Comparison of ENCODE assay signal across 7 cellular contexts in genomic region chr22:39300198-39300830, GRCh38. TPM values are rescaled to one million over a fixed set of nuclear protein-coding genes. Genes with fewer than 3 reads are reported as not detected.
DNase-seq lines count a peak whose midpoint lies in the region; ATAC-seq, FAIRE-seq and TF ChIP-seq lines count a peak whose summit lies in the region.

No MANE protein-coding gene starts in this region.

- 0 out of 3 replicates have a peak overlapping the region, but pooled peaks have one; percentile 4 for H3K27ac ChIP-seq in K562 (ENCODE audit: extremely low read depth, low read depth, low read length)
- peak overlapping the region; percentile 3 to 75 (median 36) for H3K27ac ChIP-seq in tibial nerve
- no peak overlapping the region for H3K27ac ChIP-seq in CD4-positive, alpha-beta memory T cell (ENCODE audit: low read depth, low read length)

- no peak for TF ChIP-seq RAD21 in K562 (CRISPR knock-in tag; conservative IDR thresholded peaks at IDR 0.05 in 1 of 2, IDR thresholded peaks at IDR 0.05 in 1 of 2)

- CTCF ChIA-PET in K562 (lab: Yijun Ruan, JAX; ENCODE audit: low intra/inter-chr PET ratio), result no interaction called here
- CTCF ChIA-PET in CD4-positive, alpha-beta memory T cell (lab: Charles Lee; ENCODE audit: partially characterized antibody), result interaction anchor here (1.1 to 1.7 kb wide), 4 partner anchors 17 to 132 kb away, joined by 3 to 6 read pairs (median 4); no protein-coding TSS in a partner anchor

- in situ Hi-C loops in K562 (cut with MboI), result no loop called here

- peaks cover 15 to 20% of the 10 kb centered on the region in 2 donors for H3K27me3 Mint-ChIP-seq in CD4-positive, alpha-beta memory T cell

- WGBS in K562 (ENCODE audit: insufficient coverage, low coverage, missing lambda C conversion rate), result 6% methylated on average over 15 of the region's 19 CpGs
- 12 to 14% methylated on average over 17 to 19 of the region's 19 CpGs for WGBS in tibial nerve, 2 donors

- POLR2A ChIA-PET in K562 (lab: Yijun Ruan, JAX), result interaction anchor here (0.8 to 5.1 kb wide), 5 partner anchors 10 to 134 kb away, joined by 3 to 59 read pairs (median 3); partner anchors contain the start of gene RPL3
- POLR2A ChIA-PET in CD4-positive, alpha-beta memory T cell (lab: Charles Lee; ENCODE audit: partially characterized antibody), result interaction anchor here (0.9 kb wide), 1 partner anchor 130 kb away, joined by 3 read pairs; no protein-coding TSS in a partner anchor

- H3K9me1 ChIP-seq in K562 (ENCODE audit: control insufficient read depth, insufficient read depth, low read length), result no peaks in the 10 kb centered on the region

- H3K36me3 ChIP-seq in K562 (ENCODE audit: control insufficient read depth, insufficient read depth, low read length), result no peaks in the 10 kb centered on the region
- no peaks in the 10 kb centered on the region for H3K36me3 ChIP-seq in tibial nerve
- no peaks in the 10 kb centered on the region for H3K36me3 ChIP-seq in CD4-positive, alpha-beta memory T cell (ENCODE audit: insufficient read depth, low read length)

- no peaks in the 10 kb centered on the region for H3K9me3 ChIP-seq in K562 (replicated peaks; ENCODE audit: control insufficient read depth, insufficient read depth, low read depth, low read length)
- no peaks in the 10 kb centered on the region for H3K9me3 ChIP-seq in tibial nerve
- H3K9me3 ChIP-seq in CD4-positive, alpha-beta memory T cell (ENCODE audit: control insufficient read depth in 1 of 2, low read length in 2 of 2), result no peaks in the 10 kb centered on the region

- FAIRE-seq in K562 (lab: Jason Lieb, UNC), result no peak

- no peaks in the 10 kb centered on the region for H3K79me2 ChIP-seq in K562 (ENCODE audit: control insufficient read depth, insufficient read depth, low read length)

- no peak overlapping the region for H3K4me3 ChIP-seq in K562
- peak overlapping the region in 1 of 4 donors; percentile 12 for H3K4me3 ChIP-seq in tibial nerve
- no peak overlapping the region for H3K4me3 ChIP-seq in CD4-positive, alpha-beta memory T cell (ENCODE audit: low read length in 2 of 2)

- H3K4me1 ChIP-seq in K562 (replicated peaks in 1 of 2; ENCODE audit: control insufficient read depth in 2 of 2, insufficient read depth in 2 of 2, low read length in 2 of 2) (peaks cover 8 to 32% of the 10 kb centered on the region in 2 experiments; a peak in 4 of 5 replicates), tibial nerve (peaks cover 0 to 56% (median 35%) of the 10 kb centered on the region in 4 donors)
- peaks cover 6% of the 10 kb centered on the region for H3K4me1 ChIP-seq in CD4-positive, alpha-beta memory T cell (ENCODE audit: insufficient read depth, low read length)

- intact Hi-C loops in K562 (cut with micrococcal nuclease), result loop anchor here (10.0 kb wide), 1 partner anchor 56 kb away; the partner anchor contains the start of gene PDGFB
- intact Hi-C loops in CD4-positive, alpha-beta memory T cell (cut with micrococcal nuclease), result no loop called here

- no peaks in the 10 kb centered on the region for H3K9me3 Mint-ChIP-seq in CD4-positive, alpha-beta memory T cell

- H3K36me3 Mint-ChIP-seq in CD4-positive, alpha-beta memory T cell, result no peaks in the 10 kb centered on the region

- peak; percentile 73 for ATAC-seq in K562
- no peak for ATAC-seq in HG03097 (IDR thresholded peaks at IDR 0.05; ENCODE audit: low FRiP score, unreplicated experiment)

- no peaks in the 10 kb centered on the region for H4K20me1 ChIP-seq in K562 (replicated peaks; ENCODE audit: control insufficient read depth, insufficient read depth, low read length)

- no peaks in the 10 kb centered on the region for H3K27me3 ChIP-seq in K562 (ENCODE audit: control insufficient read depth in 2 of 2, insufficient read depth in 2 of 2, low read length in 2 of 2)
- no peaks in the 10 kb centered on the region for H3K27me3 ChIP-seq in tibial nerve
- H3K27me3 ChIP-seq in CD4-positive, alpha-beta memory T cell (ENCODE audit: insufficient read depth, low read length), result no peaks in the 10 kb centered on the region

- no peak for TF ChIP-seq POLR2A in K562 (conservative IDR thresholded peaks at IDR 0.05)
- TF ChIP-seq POLR2A in tibial nerve (IDR thresholded peaks at IDR 0.05), result no peak

- DNase-seq in Kasumi-1 (lab: John Stamatoyannopoulos, UW) (peak; percentile 58 to 68), K562 (ENCODE audit: extremely low read depth in 1 of 4, low spot score in 3 of 4) (no peak), medulla oblongata (ENCODE audit: extremely low spot score) (peak; percentile 87), tibial nerve (ENCODE audit: low spot score in 2 of 2) (peak in 1 of 2 donors; percentile 57), NCI-H748 (lab: John Stamatoyannopoulos, UW; ENCODE audit: unreplicated experiment) (no peak)
- no peak for DNase-seq in CD4-positive, alpha-beta memory T cell

- no peak overlapping the region for H3K4me3 Mint-ChIP-seq in CD4-positive, alpha-beta memory T cell

- no peak overlapping the region for H3K27ac Mint-ChIP-seq in CD4-positive, alpha-beta memory T cell

- no TSS peak for BruUV-seq in K562 (replicated peaks; lab: Mats Ljungman, UMichigan)

- peaks cover 2 to 12% (median 7%) of the 10 kb centered on the region in 4 donors for H3K4me1 Mint-ChIP-seq in CD4-positive, alpha-beta memory T cell

- TF ChIP-seq CTCF in K562 (IDR thresholded peaks at IDR 0.05 in 2 of 3, conservative IDR thresholded peaks at IDR 0.05 in 1 of 3; ENCODE audit: insufficient read depth in 2 of 3, low read depth in 1 of 3, low read length in 3 of 3), result no peak; a peak in 1 of 6 replicates
- peak in 2 of 5 experiments; percentile 10 to 25 for TF ChIP-seq CTCF in tibial nerve (IDR thresholded peaks at IDR 0.05)

- H3K4me2 ChIP-seq in K562 (ENCODE audit: insufficient read depth, low read length), result peak overlapping the region; percentile 23; the same call in 1 of the 2 replicates

- TF ChIP-seq EP300 in K562 (IDR thresholded peaks at IDR 0.05; ENCODE audit: low read length), result no peak
- peak; percentile 37 to 54 for TF ChIP-seq EP300 in tibial nerve (IDR thresholded peaks at IDR 0.05)

- H3K9ac ChIP-seq in K562 (ENCODE audit: insufficient read depth in 1 of 2, low read depth in 2 of 2, low read length in 2 of 2), result peak overlapping the region; percentile 10 to 22

- peak overlapping the region; percentile 90 for H2AFZ ChIP-seq in K562 (ENCODE audit: low read depth, low read length)

RNA-seq across cellular contexts. Expression of gene RPL3, which starts 19.1 kb away (rescaled TPM):
- total RNA-seq in K562 (2011; cell fraction: chromatin; rRNA removed; ENCODE audit: low replicate concordance), result 772 and 1,506 TPM in 2 replicates
- 1,570 and 1,591 TPM in 2 replicates for total RNA-seq in K562 (2011; cell fraction: nucleolus; rRNA removed)
- total RNA-seq in K562 (2011; cell fraction: nucleoplasm; rRNA removed), result 1,390 and 1,690 TPM in 2 replicates
- total RNA-seq in K562 (2014; rRNA removed), result 2,245 and 2,417 TPM in 2 replicates
- 1,384 and 1,624 TPM in 2 replicates for total RNA-seq in K562 (2014; rRNA removed; fragmentation: Illumina TruSeq; extraction: Trizol)
- 1,989 and 2,037 TPM in 2 replicates for total RNA-seq in K562 (2015; rRNA removed; fragmentation: Illumina TruSeq; extraction: Trizol)
- total RNA-seq in K562 (2021), result 1,960 and 1,995 TPM in 2 replicates
- polyA plus RNA-seq in K562 (2011; rRNA removed), result 3,220 and 3,989 TPM in 2 replicates
- 4,199 and 5,450 TPM in 2 replicates for polyA plus RNA-seq in K562 (2011; cell fraction: cytosol; rRNA removed)
- polyA plus RNA-seq in K562 (2011; cell fraction: nucleus; rRNA removed), result 2,091 and 2,598 TPM in 2 replicates
- 3,035 and 4,256 TPM in 2 replicates for polyA plus RNA-seq in K562 (2012)
- polyA plus RNA-seq in K562 (2014; fragmentation: Illumina TruSeq; extraction: Trizol), result 2,565 and 2,747 TPM in 2 replicates
- 1,000 to 10,000 TPM; 3,338 to 4,066 TPM for polyA plus RNA-seq in K562 (2014; fragmentation: Nextera tagmentation; extraction: Ambion mirVana)
- polyA plus RNA-seq in K562 (2014; rRNA removed), result 2,749 and 3,057 TPM in 2 replicates
- 1,664 and 1,688 TPM in 2 replicates for polyA minus RNA-seq in K562 (2011; rRNA and poly(A)+ RNA removed)
- 1,079 and 1,282 TPM in 2 replicates for polyA minus RNA-seq in K562 (2011; cell fraction: cytosol; rRNA and poly(A)+ RNA removed)
- polyA minus RNA-seq in K562 (2011; cell fraction: nucleus; rRNA and poly(A)+ RNA removed), result 554 and 1,072 TPM in 2 replicates
- total RNA-seq in tibial nerve, result 1,000 to 10,000 TPM; 1,869 to 2,331 (median 1,970) TPM
- total RNA-seq in CD4-positive, alpha-beta memory T cell, result 1,000 to 10,000 TPM; 3,492 to 3,635 TPM
- 1,000 to 10,000 TPM; 3,292 to 4,075 TPM for polyA plus RNA-seq in CD4-positive, alpha-beta memory T cell

RNA-seq across cellular contexts. Expression of gene SYNGR1, which starts 49.5 kb away (rescaled TPM):
- 9.8 and 30.7 TPM in 2 replicates for total RNA-seq in K562 (2011; cell fraction: chromatin; rRNA removed; ENCODE audit: low replicate concordance)
- total RNA-seq in K562 (2011; cell fraction: nucleolus; rRNA removed), result 20.4 and 25.8 TPM in 2 replicates
- 17.7 and 21.5 TPM in 2 replicates for total RNA-seq in K562 (2011; cell fraction: nucleoplasm; rRNA removed)
- total RNA-seq in K562 (2014; rRNA removed) (3.6 and 6.9 TPM in 2 replicates), K562 (2014; rRNA removed; fragmentation: Illumina TruSeq; extraction: Trizol) (1.4 and 2.1 TPM in 2 replicates), K562 (2015; rRNA removed; fragmentation: Illumina TruSeq; extraction: Trizol) (3.2 and 3.3 TPM in 2 replicates), K562 (2021) (12.5 and 13.6 TPM in 2 replicates), tibial nerve (10 to 100 TPM; 21.1 to 32.8 (median 25.5) TPM)
- polyA plus RNA-seq in K562 (2011; rRNA removed) (10.6 and 16.2 TPM in 2 replicates), K562 (2014; fragmentation: Illumina TruSeq; extraction: Trizol) (5.5 and 10.0 TPM in 2 replicates), K562 (2014; fragmentation: Nextera tagmentation; extraction: Ambion mirVana) (1 to 10 TPM; 1.8 to 2.3 TPM), K562 (2014; rRNA removed) (13.7 and 15.9 TPM in 2 replicates)
- polyA plus RNA-seq in K562 (2011; cell fraction: cytosol; rRNA removed), result 20.6 and 62.9 TPM in 2 replicates
- polyA plus RNA-seq in K562 (2011; cell fraction: nucleus; rRNA removed), result 38.1 and 50.4 TPM in 2 replicates
- 11.2 and 11.6 TPM in 2 replicates for polyA plus RNA-seq in K562 (2012)
- 3.3 and 3.6 TPM in 2 replicates for polyA minus RNA-seq in K562 (2011; rRNA and poly(A)+ RNA removed)
- polyA minus RNA-seq in K562 (2011; cell fraction: cytosol; rRNA and poly(A)+ RNA removed), result 10.2 and 12.4 TPM in 2 replicates
- polyA minus RNA-seq in K562 (2011; cell fraction: nucleus; rRNA and poly(A)+ RNA removed), result 10.4 and 13.6 TPM in 2 replicates
- total RNA-seq in CD4-positive, alpha-beta memory T cell, result not detected
- polyA plus RNA-seq in CD4-positive, alpha-beta memory T cell, result under 1 TPM; 0.30 to 0.62 TPM

RNA-seq across cellular contexts. Expression of gene PDGFB, which starts 55.5 kb away (rescaled TPM):
- 4.7 and 16.7 TPM in 2 replicates for total RNA-seq in K562 (2011; cell fraction: chromatin; rRNA removed; ENCODE audit: low replicate concordance)
- total RNA-seq in K562 (2011; cell fraction: nucleolus; rRNA removed), result 12.4 and 26.7 TPM in 2 replicates
- 8.9 and 13.1 TPM in 2 replicates for total RNA-seq in K562 (2011; cell fraction: nucleoplasm; rRNA removed)
- total RNA-seq in K562 (2014; rRNA removed), result 0.69 and 1.1 TPM in 2 replicates
- total RNA-seq in K562 (2014; rRNA removed; fragmentation: Illumina TruSeq; extraction: Trizol), result 0.13 and 0.22 TPM in 2 replicates
- total RNA-seq in K562 (2015; rRNA removed; fragmentation: Illumina TruSeq; extraction: Trizol), result 0.11 TPM in 1 of 2 replicates, not detected in the other
- total RNA-seq in K562 (2021), result 1.2 and 1.4 TPM in 2 replicates
- polyA plus RNA-seq in K562 (2011; rRNA removed), result 3.6 and 4.0 TPM in 2 replicates
- 4.9 and 8.7 TPM in 2 replicates for polyA plus RNA-seq in K562 (2011; cell fraction: cytosol; rRNA removed)
- 8.4 and 18.7 TPM in 2 replicates for polyA plus RNA-seq in K562 (2011; cell fraction: nucleus; rRNA removed)
- 0.32 and 1.7 TPM in 2 replicates for polyA plus RNA-seq in K562 (2012)
- polyA plus RNA-seq in K562 (2014; fragmentation: Illumina TruSeq; extraction: Trizol), result 0.40 and 0.89 TPM in 2 replicates
- under 1 TPM; 0.07 to 0.15 TPM for polyA plus RNA-seq in K562 (2014; fragmentation: Nextera tagmentation; extraction: Ambion mirVana)
- polyA plus RNA-seq in K562 (2014; rRNA removed), result 0.50 and 0.56 TPM in 2 replicates
- 3.8 and 6.7 TPM in 2 replicates for polyA minus RNA-seq in K562 (2011; rRNA and poly(A)+ RNA removed)
- 7.7 and 8.4 TPM in 2 replicates for polyA minus RNA-seq in K562 (2011; cell fraction: cytosol; rRNA and poly(A)+ RNA removed)
- 3.2 and 4.0 TPM in 2 replicates for polyA minus RNA-seq in K562 (2011; cell fraction: nucleus; rRNA and poly(A)+ RNA removed)
- 10 to 100 TPM in 2 of 4 donors, 1 to 10 TPM in 2; 7.5 to 22.2 (median 10.2) TPM for total RNA-seq in tibial nerve
- 10 to 100 TPM; 15.7 to 16.9 TPM for total RNA-seq in CD4-positive, alpha-beta memory T cell
- polyA plus RNA-seq in CD4-positive, alpha-beta memory T cell, result 10 to 100 TPM in 1 of 2 donors, 1 to 10 TPM in 1; 6.8 to 11.4 TPM

Comparison
In these comparisons a context has a peak if more than half of its experiments do, and no peak if none do; other contexts are left out.
1. DNase-seq: peak in Kasumi-1 (2 of 2) and medulla oblongata (single experiment); none in K562 (0 of 4), NCI-H748 (single experiment) and CD4-positive, alpha-beta memory T cell (0 of 5).